In genomic region chr14:58055497-58055896, GRCh38 we compare ENCODE assay signal across 28 cellular contexts.
"Had no signal": no experiment of that assay in that cellular context is flagged by ENCODE, and none has a peak within 500 bp of the region (broad histone marks: within the 10 kb centered on the region; RNA-seq: fewer than 3 reads in every experiment).

No MANE protein-coding gene starts in this region.

- H3K9me3 ChIP-seq: left lung, lower lobe of right lung, pancreas, prostate gland, right atrium auricular region, right lobe of liver, suprapubic skin, thoracic aorta, tibial nerve, uterus had no signal

- ATAC-seq: left colon; left lung; lower lobe of right lung; naive thymus-derived CD8-positive, alpha-beta T cell; pancreas; right lobe of liver; stimulated activated memory B cell treated with anti-CD40 and anti-IgM and Interleukin-4, amounts not matched to agents 10 μg/mL and 1 μg/mL and 100 μg/mL, for 72 hours; stimulated activated naive CD8-positive, alpha-beta T cell treated with anti-CD3 and anti-CD28 coated beads, Interleukin-15, amount 100 ng/mL, for 72 hours had no signal

- H3K4me1 ChIP-seq: left lung, lower lobe of right lung, pancreas, prostate gland, right atrium auricular region, right lobe of liver, suprapubic skin, tibial nerve, uterus had no signal

- H3K4me3 Mint-ChIP-seq: naive thymus-derived CD8-positive, alpha-beta T cell; nephron; neural crest cell; stimulated activated memory B cell treated with anti-CD40 and anti-IgM and Interleukin-4, amounts not matched to agents 10 μg/mL and 1 μg/mL and 100 μg/mL, for 72 hours; stimulated activated naive CD8-positive, alpha-beta T cell treated with anti-CD3 and anti-CD28 coated beads, Interleukin-15, amount 100 ng/mL, for 72 hours; type B pancreatic cell had no signal

- H3K27me3 Mint-ChIP-seq: type B pancreatic cell had no signal

- H3K4me2 ChIP-seq: smooth muscle cell had no signal

- H3K4me3 ChIP-seq: left lung, lower lobe of right lung, pancreas, prostate gland, right atrium auricular region, right lobe of liver, smooth muscle cell, suprapubic skin, thoracic aorta, tibial nerve, uterus had no signal

- H3K36me3 Mint-ChIP-seq: naive thymus-derived CD8-positive, alpha-beta T cell; stimulated activated memory B cell treated with anti-CD40 and anti-IgM and Interleukin-4, amounts not matched to agents 10 μg/mL and 1 μg/mL and 100 μg/mL, for 72 hours; type B pancreatic cell had no signal

- DNase-seq: hippocampal formation; kidney glomerular epithelial cell; left colon; left lung; lower lobe of right lung; mammary epithelial cell; mesenchymal stem cell; naive thymus-derived CD8-positive, alpha-beta T cell; pancreas; posterior cingulate gyrus; right lobe of liver; stimulated activated CD4-positive, alpha-beta T cell treated with anti-CD3 and anti-CD28 coated beads, Interleukin-1b, Interleukin-23, amount 100 ng/mL, for 48 hours; stimulated activated CD4-positive, alpha-beta T cell treated with anti-CD3 and anti-CD28 coated beads, Interleukin-2, amount 100 ng/mL, for 48 hours; stimulated activated CD4-positive, alpha-beta T cell treated with anti-CD3 and anti-CD28 coated beads, Interleukin-4, amount 100 ng/mL, for 4 hours; stimulated activated CD8-positive, alpha-beta memory T cell treated with anti-CD3 and anti-CD28 coated beads, Interleukin-4, amount 100 ng/mL, for 48 hours; stimulated activated naive CD4-positive, alpha-beta T cell treated with Interleukin-2 at 50 U/mL for 16 hours; stimulated activated naive CD8-positive, alpha-beta T cell treated with anti-CD3 and anti-CD28 coated beads, Interleukin-15, amount 100 ng/mL, for 72 hours; uterus had no signal

- H3K36me3 ChIP-seq: left lung, lower lobe of right lung, pancreas, prostate gland, right atrium auricular region, right lobe of liver, suprapubic skin, thoracic aorta, tibial nerve, uterus had no signal

- H3K27me3 ChIP-seq: left lung, pancreas, right atrium auricular region, right lobe of liver, suprapubic skin, tibial nerve, uterus had no signal

- H3K4me1 Mint-ChIP-seq: naive thymus-derived CD8-positive, alpha-beta T cell; nephron; neural crest cell; stimulated activated memory B cell treated with anti-CD40 and anti-IgM and Interleukin-4, amounts not matched to agents 10 μg/mL and 1 μg/mL and 100 μg/mL, for 72 hours; stimulated activated naive CD8-positive, alpha-beta T cell treated with anti-CD3 and anti-CD28 coated beads, Interleukin-15, amount 100 ng/mL, for 72 hours had no signal

- H3K27ac ChIP-seq: left lung, lower lobe of right lung, pancreas, prostate gland, right atrium auricular region, right lobe of liver, suprapubic skin, thoracic aorta, tibial nerve, uterus had no signal

- H3K9me3 Mint-ChIP-seq: naive thymus-derived CD8-positive, alpha-beta T cell; nephron; neural crest cell; stimulated activated memory B cell treated with anti-CD40 and anti-IgM and Interleukin-4, amounts not matched to agents 10 μg/mL and 1 μg/mL and 100 μg/mL, for 72 hours; stimulated activated naive CD8-positive, alpha-beta T cell treated with anti-CD3 and anti-CD28 coated beads, Interleukin-15, amount 100 ng/mL, for 72 hours; type B pancreatic cell had no signal

- H3K27ac Mint-ChIP-seq: naive thymus-derived CD8-positive, alpha-beta T cell; nephron; stimulated activated memory B cell treated with anti-CD40 and anti-IgM and Interleukin-4, amounts not matched to agents 10 μg/mL and 1 μg/mL and 100 μg/mL, for 72 hours; stimulated activated naive CD8-positive, alpha-beta T cell treated with anti-CD3 and anti-CD28 coated beads, Interleukin-15, amount 100 ng/mL, for 72 hours; type B pancreatic cell had no signal
